17 cellular contexts compared by ENCODE assay signal in genomic region chr13:103093649-103094048, GRCh38. TPM values are rescaled to one million over a fixed set of nuclear protein-coding genes. Genes with fewer than 3 reads are reported as not detected.
"Had no signal": no experiment of that assay in that cellular context is flagged by ENCODE, and none has a peak within 500 bp of the region (broad histone marks: within the 10 kb centered on the region; RNA-seq: fewer than 3 reads in every experiment).

No MANE protein-coding gene starts in this region.

RNA-seq across cellular contexts. Expression of gene SLC10A2, which starts 27.4 kb away (rescaled TPM):
- total RNA-seq: kidney epithelial cell; left cardiac atrium; left lobe of liver; left lung; left ventricle myocardium inferior; left ventricle myocardium superior; liver; lower lobe of right lung; lung microvascular endothelial cell; mammary epithelial cell; mesenteric fat pad; mesothelial cell of epicardium; mononuclear cell; myocyte; naive thymus-derived CD4-positive, alpha-beta T cell had no signal
- polyA plus RNA-seq: immature natural killer cell; liver; lung; mammary epithelial cell; naive thymus-derived CD4-positive, alpha-beta T cell had no signal
